Comparison of ENCODE assay signal across 27 cellular contexts in the genomic region with DNA sequence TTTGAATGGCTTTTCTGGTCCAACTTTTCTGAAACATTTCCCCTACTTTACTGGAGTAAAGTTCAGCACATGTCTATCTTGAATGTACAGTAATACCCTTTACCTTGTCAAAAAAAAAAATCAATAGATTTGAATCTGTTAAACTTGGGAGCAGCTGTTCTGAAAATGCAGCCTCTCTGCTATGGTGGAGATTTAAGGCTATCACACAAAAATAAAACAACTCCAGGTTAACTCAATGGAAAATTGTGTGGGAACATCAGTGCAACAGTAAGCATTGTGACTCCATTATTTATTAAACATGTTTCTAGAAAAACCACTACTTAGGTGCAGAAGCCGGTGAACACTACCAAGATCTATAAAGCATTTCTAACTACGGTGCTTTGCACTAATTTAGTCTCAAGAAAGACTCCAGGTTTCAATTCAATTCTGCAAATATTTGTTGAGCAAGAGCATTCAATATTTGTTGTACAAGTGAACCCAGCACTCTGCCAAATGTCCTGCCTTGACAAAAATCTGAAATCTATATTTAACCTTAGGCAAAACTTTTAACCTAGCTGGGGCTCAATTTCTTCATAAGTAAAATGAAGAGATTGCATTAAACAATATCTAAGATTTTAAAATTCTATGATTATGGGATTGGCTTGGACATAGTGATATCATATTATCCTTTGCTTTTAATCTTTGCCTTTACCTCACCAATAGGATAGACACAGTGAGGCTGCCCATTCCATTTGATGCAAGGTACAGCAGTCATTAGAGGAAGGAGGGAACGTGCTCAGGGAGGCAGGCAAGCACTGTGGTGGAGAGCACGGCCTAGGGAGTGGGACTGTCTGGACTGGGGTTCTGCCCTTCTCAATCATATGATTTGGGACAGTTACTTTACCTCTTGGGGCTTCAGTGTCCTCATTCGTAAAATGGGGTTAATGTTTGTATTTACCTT.
"Had no signal": no experiment of that assay in that cellular context is flagged by ENCODE, and none has a peak within 500 bp of the region (broad histone marks: within the 10 kb centered on the region; RNA-seq: fewer than 3 reads in every experiment).

No MANE protein-coding gene starts in this region.

- H3K36me3 ChIP-seq: brain microvascular endothelial cell, cardiac muscle cell, MG63, SJCRH30, WERI-Rb-1 had no signal

- H3K27ac ChIP-seq: brain microvascular endothelial cell, cardiac muscle cell, KMS-11, RWPE1, SJCRH30, WERI-Rb-1 had no signal

- ATAC-seq: activated CD4-positive, CD25-positive, alpha-beta regulatory T cell treated with anti-CD3 and anti-CD28 coated beads, Interleukin-2, amount 50 U/mL, for 24 hours; activated CD8-positive, alpha-beta T cell treated with anti-CD3 and anti-CD28 coated beads for 36 hours; activated T-cell treated with anti-CD3 and anti-CD28 coated beads, Interleukin-2, amount 50 U/mL, for 72 hours; Panc1 had no signal

- H3K4me2 ChIP-seq: KMS-11, SK-N-SH had no signal

- H3K4me1 ChIP-seq: SJCRH30 had no signal

- DNase-seq: activated CD4-positive, alpha-beta T cell treated with anti-CD3 and anti-CD28 coated beads for 4 hours; activated CD8-positive, alpha-beta memory T cell treated with anti-CD3 and anti-CD28 coated beads, Interleukin-2, amount 50 U/mL, for 4 hours; activated CD8-positive, alpha-beta T cell treated with anti-CD3 and anti-CD28 coated beads for 36 hours; activated gamma-delta T cell treated with Interleukin-2 at 50 U/mL for 16 hours; activated naive CD4-positive, alpha-beta T cell treated with anti-CD3 and anti-CD28 coated beads, Interleukin-2, amount 10 ng/mL, durations not matched to agents 7 days and 5 days; activated naive CD8-positive, alpha-beta T cell treated with anti-CD3 and anti-CD28 coated beads for 36 hours; activated T-cell treated with anti-CD3 and anti-CD28 coated beads, Interleukin-2, amount 50 U/mL, for 72 hours; brain microvascular endothelial cell; MG63; NCI-H1105; NCI-H1436 treated with DMSO at 0.1 percent for 48 hours; NCI-H187; NCI-H2081 treated with DMSO at 0.1 percent for 48 hours; NCI-H446; NCI-H524; NCI-H82; OCI-M1; Right ventricle myocardium superior; SJCRH30; SK-N-SH; T-helper 1 cell; WERI-Rb-1 had no signal

- H3K9me3 ChIP-seq: MG63, SJCRH30 had no signal

- H3K4me3 ChIP-seq: cardiac muscle cell, MG63, SJCRH30 had no signal

- H3K27me3 ChIP-seq: brain microvascular endothelial cell, cardiac muscle cell, MG63, SJCRH30 had no signal

- H3K9me2 ChIP-seq: SK-N-SH had no signal
